28 cellular contexts compared by ENCODE assay signal in genomic region chr7:121262221-121262620, GRCh38.
"Had no signal": no experiment of that assay in that cellular context is flagged by ENCODE, and none has a peak within 500 bp of the region (broad histone marks: within the 10 kb centered on the region; RNA-seq: fewer than 3 reads in every experiment).

No MANE protein-coding gene starts in this region.

- ATAC-seq: activated CD4-positive, alpha-beta T cell treated with anti-CD3 and anti-CD28 coated beads for 36 hours; activated CD8-positive, alpha-beta memory T cell treated with anti-CD3 and anti-CD28 coated beads, Interleukin-2, amount 10 ng/mL, durations not matched to agents 7 days and 5 days; activated CD8-positive, alpha-beta T cell treated with anti-CD3 and anti-CD28 coated beads, Interleukin-2, amount 10 ng/mL, durations not matched to agents 7 days and 5 days; activated naive CD8-positive, alpha-beta T cell treated with anti-CD3 and anti-CD28 coated beads, Interleukin-2, amount 50 U/mL, for 24 hours; effector memory CD8-positive, alpha-beta T cell; gastrocnemius medialis; left lobe of liver; natural killer cell; right lobe of liver; stimulated activated naive CD8-positive, alpha-beta T cell treated with anti-CD3 and anti-CD28 coated beads, Interleukin-15, amount 100 ng/mL, for 72 hours had no signal

- H3K4me1 ChIP-seq: right lobe of liver, upper lobe of left lung, vagina had no signal

- H3K4me3 Mint-ChIP-seq: activated CD4-positive, alpha-beta T cell treated with anti-CD3 and anti-CD28 coated beads for 36 hours; activated CD8-positive, alpha-beta memory T cell treated with anti-CD3 and anti-CD28 coated beads, Interleukin-2, amount 10 ng/mL, durations not matched to agents 7 days and 5 days; activated CD8-positive, alpha-beta T cell treated with anti-CD3 and anti-CD28 coated beads, Interleukin-2, amount 10 ng/mL, durations not matched to agents 7 days and 5 days; activated naive CD4-positive, alpha-beta T cell treated with anti-CD3 and anti-CD28 coated beads, Interleukin-2, amount 50 U/mL, for 24 hours; activated naive CD8-positive, alpha-beta T cell treated with anti-CD3 and anti-CD28 coated beads, Interleukin-2, amount 50 U/mL, for 24 hours; brain; effector memory CD8-positive, alpha-beta T cell; natural killer cell; stimulated activated naive CD8-positive, alpha-beta T cell treated with anti-CD3 and anti-CD28 coated beads, Interleukin-15, amount 100 ng/mL, for 72 hours had no signal

- H3K4me3 ChIP-seq: cardiac muscle cell, coronary artery, gastrocnemius medialis, hepatocyte, lung, right lobe of liver, thyroid gland, upper lobe of left lung, vagina had no signal

- H3K9me3 Mint-ChIP-seq: activated naive CD4-positive, alpha-beta T cell treated with anti-CD3 and anti-CD28 coated beads, Interleukin-2, amount 50 U/mL, for 24 hours; activated naive CD8-positive, alpha-beta T cell treated with anti-CD3 and anti-CD28 coated beads, Interleukin-2, amount 50 U/mL, for 24 hours; activated T-helper 2 cell treated with anti-CD3 and anti-CD28 coated beads, Interferon-gamma antibody, Interleukin-2, Interleukin-4, amounts not matched to agents 10 μg/mL and 5 μg/mL and 100 μg/mL, durations not matched to agents 14 hours and 24 hours and 36 hours; brain; effector memory CD8-positive, alpha-beta T cell; natural killer cell; stimulated activated naive CD8-positive, alpha-beta T cell treated with anti-CD3 and anti-CD28 coated beads, Interleukin-15, amount 100 ng/mL, for 72 hours had no signal

- H3K36me3 ChIP-seq: cardiac muscle cell, thyroid gland, upper lobe of left lung, vagina had no signal

- DNase-seq: activated CD4-positive, alpha-beta T cell treated with anti-CD3 and anti-CD28 coated beads for 36 hours; activated CD4-positive, CD25-positive, alpha-beta regulatory T cell; activated CD8-positive, alpha-beta memory T cell treated with anti-CD3 and anti-CD28 coated beads, Interleukin-2, amount 10 ng/mL, durations not matched to agents 7 days and 5 days; activated CD8-positive, alpha-beta T cell treated with anti-CD3 and anti-CD28 coated beads, Interleukin-2, amount 10 ng/mL, durations not matched to agents 7 days and 5 days; activated naive CD8-positive, alpha-beta T cell treated with anti-CD3 and anti-CD28 coated beads, Interleukin-2, amount 50 U/mL, for 24 hours; activated T-cell treated with anti-CD3 and anti-CD28 coated beads, Interleukin-2, amount 50 U/mL, for 48 hours; cerebellar nuclear complex; effector memory CD8-positive, alpha-beta T cell; erythroblast; gastrocnemius medialis; mesendoderm; natural killer cell; posterior cingulate gyrus; right lobe of liver; stimulated activated CD4-positive, alpha-beta T cell treated with anti-CD3 and anti-CD28 coated beads, Interleukin-2, amount 100 ng/mL, for 48 hours; stimulated activated naive CD8-positive, alpha-beta T cell treated with anti-CD3 and anti-CD28 coated beads, Interleukin-15, amount 100 ng/mL, for 72 hours; substantia nigra; thyroid gland; upper lobe of left lung had no signal

- H3K4me1 Mint-ChIP-seq: activated CD4-positive, alpha-beta T cell treated with anti-CD3 and anti-CD28 coated beads for 36 hours; activated CD8-positive, alpha-beta memory T cell treated with anti-CD3 and anti-CD28 coated beads, Interleukin-2, amount 10 ng/mL, durations not matched to agents 7 days and 5 days; activated naive CD4-positive, alpha-beta T cell treated with anti-CD3 and anti-CD28 coated beads, Interleukin-2, amount 50 U/mL, for 24 hours; activated naive CD8-positive, alpha-beta T cell treated with anti-CD3 and anti-CD28 coated beads, Interleukin-2, amount 50 U/mL, for 24 hours; brain; natural killer cell; stimulated activated naive CD8-positive, alpha-beta T cell treated with anti-CD3 and anti-CD28 coated beads, Interleukin-15, amount 100 ng/mL, for 72 hours had no signal

- H3K9me3 ChIP-seq: gastrocnemius medialis, right lobe of liver, thyroid gland, upper lobe of left lung, vagina had no signal

- H3K27ac Mint-ChIP-seq: activated CD4-positive, alpha-beta T cell treated with anti-CD3 and anti-CD28 coated beads for 36 hours; activated CD8-positive, alpha-beta memory T cell treated with anti-CD3 and anti-CD28 coated beads, Interleukin-2, amount 10 ng/mL, durations not matched to agents 7 days and 5 days; activated CD8-positive, alpha-beta T cell treated with anti-CD3 and anti-CD28 coated beads, Interleukin-2, amount 10 ng/mL, durations not matched to agents 7 days and 5 days; activated naive CD4-positive, alpha-beta T cell treated with anti-CD3 and anti-CD28 coated beads, Interleukin-2, amount 50 U/mL, for 24 hours; activated naive CD8-positive, alpha-beta T cell treated with anti-CD3 and anti-CD28 coated beads, Interleukin-2, amount 50 U/mL, for 24 hours; activated T-helper 2 cell treated with anti-CD3 and anti-CD28 coated beads, Interferon-gamma antibody, Interleukin-2, Interleukin-4, amounts not matched to agents 10 μg/mL and 5 μg/mL and 100 μg/mL, durations not matched to agents 14 hours and 24 hours and 36 hours; brain; effector memory CD8-positive, alpha-beta T cell; natural killer cell; stimulated activated naive CD8-positive, alpha-beta T cell treated with anti-CD3 and anti-CD28 coated beads, Interleukin-15, amount 100 ng/mL, for 72 hours had no signal

- H3K36me3 Mint-ChIP-seq: activated CD8-positive, alpha-beta memory T cell treated with anti-CD3 and anti-CD28 coated beads, Interleukin-2, amount 10 ng/mL, durations not matched to agents 7 days and 5 days; activated naive CD4-positive, alpha-beta T cell treated with anti-CD3 and anti-CD28 coated beads, Interleukin-2, amount 50 U/mL, for 24 hours; brain; natural killer cell had no signal

- H3K27me3 ChIP-seq: cardiac muscle cell, gastrocnemius medialis, hepatocyte, right lobe of liver, thyroid gland, upper lobe of left lung, vagina had no signal
